ENCODE assay signal across 1 cellular context in the genomic region with DNA sequence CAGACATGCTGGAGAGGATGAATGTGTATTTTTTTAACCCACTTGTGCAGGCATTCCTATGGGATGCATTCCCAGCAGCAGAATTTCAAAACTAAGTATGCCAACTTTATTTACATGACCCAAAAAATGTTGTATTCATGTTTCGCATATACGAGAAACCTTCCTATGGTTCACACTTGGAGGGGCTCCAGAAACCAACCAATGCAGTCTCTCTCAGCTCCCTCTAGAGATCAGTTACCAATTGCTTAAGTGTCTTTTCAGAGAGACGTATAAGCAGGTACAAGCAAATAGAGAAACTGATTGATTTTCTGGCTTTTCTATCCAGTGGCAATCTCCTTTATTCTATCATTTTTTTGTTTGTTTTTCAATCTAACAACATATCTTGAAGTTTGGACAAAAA.
TF ChIP-seq lines count a peak whose summit lies in the region.

No MANE protein-coding gene starts in this region.

TF ChIP-seq in K562, 482 proteins besides CTCF, POLR2A, EP300 and RAD21:
- no peak for TF ChIP-seq HNRNPH1 (optimal IDR thresholded peaks at IDR 0.05; ENCODE audit: low read depth, low read length)
- 0 out of 2 replicates have a peak, but pooled peaks have one; percentile 15 for TF ChIP-seq NFIC (IDR thresholded peaks at IDR 0.05)
